In genomic region chr9:116646661-116647514, GRCh38 we compare ENCODE assay signal across 8 cellular contexts. TPM values are rescaled to one million over a fixed set of nuclear protein-coding genes. Genes with fewer than 3 reads are reported as not detected.
A peak's percentile ranks its signal among the peaks of the same experiment; 100 is the strongest.
DNase-seq lines count a peak whose midpoint lies in the region; ATAC-seq and TF ChIP-seq lines count a peak whose summit lies in the region.

No MANE protein-coding gene starts in this region.

- no peaks in the 10 kb centered on the region for H4K20me1 ChIP-seq in Karpas-422 (ENCODE audit: insufficient read depth, low read depth, low read length)

- H3K4me3 ChIP-seq in Karpas-422 (ENCODE audit: low read length) = no peak overlapping the region
- no peak overlapping the region for H3K4me3 ChIP-seq in upper lobe of left lung

- 75 to 83% methylated on average over 5 of the region's 5 CpGs for WGBS in upper lobe of left lung, 2 donors

- H2AFZ ChIP-seq in Karpas-422 (ENCODE audit: low read length) = no peak overlapping the region

- no peaks in the 10 kb centered on the region for H3K27me3 ChIP-seq in Karpas-422 (ENCODE audit: low read length)
- no peaks in the 10 kb centered on the region for H3K27me3 ChIP-seq in upper lobe of left lung

- H3K79me2 ChIP-seq in Karpas-422 (ENCODE audit: low read length) = no peaks in the 10 kb centered on the region

- no peaks in the 10 kb centered on the region for H3K4me1 Mint-ChIP-seq in activated CD4-positive, alpha-beta T cell treated with anti-CD3 and anti-CD28 coated beads for 36 hours

- CTCF ChIA-PET in activated CD4-positive, alpha-beta T cell treated with anti-CD3 and anti-CD28 coated beads for 36 hours (lab: Charles Lee) = no interaction called here

- peaks cover 11% of the 10 kb centered on the region for H3K36me3 Mint-ChIP-seq in activated CD4-positive, alpha-beta T cell treated with anti-CD3 and anti-CD28 coated beads for 36 hours (ENCODE audit: low read depth)

- no peak overlapping the region for H3K9ac ChIP-seq in Karpas-422 (ENCODE audit: low read length)

- intact Hi-C loops in activated CD4-positive, alpha-beta T cell treated with anti-CD3 and anti-CD28 coated beads for 36 hours (cut with DNase I, micrococcal nuclease) = loop anchor here in 1 of 2 experiments (1.0 kb wide), 1 partner anchor 58 kb away; no protein-coding TSS in a partner anchor

- H3K4me3 Mint-ChIP-seq in activated CD4-positive, alpha-beta T cell treated with anti-CD3 and anti-CD28 coated beads for 36 hours = no peak overlapping the region

- no peak for TF ChIP-seq EP300 in upper lobe of left lung (IDR thresholded peaks at IDR 0.05)

- no peak overlapping the region for H3K27ac ChIP-seq in Karpas-422 (ENCODE audit: low read length)
- H3K27ac ChIP-seq in upper lobe of left lung = no peak overlapping the region

- no peaks in the 10 kb centered on the region for H3K4me1 ChIP-seq in Karpas-422 (ENCODE audit: low read length)
- H3K4me1 ChIP-seq in upper lobe of left lung = peaks cover 0 to 5% (median 0%) of the 10 kb centered on the region in 4 donors

- H3K36me3 ChIP-seq in Karpas-422 (ENCODE audit: insufficient read depth, low read length) (no peaks in the 10 kb centered on the region), upper lobe of left lung (no peaks in the 10 kb centered on the region)

- H3K9me3 Mint-ChIP-seq in activated CD4-positive, alpha-beta T cell treated with anti-CD3 and anti-CD28 coated beads for 36 hours (ENCODE audit: low read depth) = no peaks in the 10 kb centered on the region

- TF ChIP-seq POLR2A in upper lobe of left lung (IDR thresholded peaks at IDR 0.05) = no peak

- peak; percentile 36 for ATAC-seq in activated CD4-positive, alpha-beta T cell treated with anti-CD3 and anti-CD28 coated beads for 36 hours
- peak in 1 of 2 donors; percentile 68 for ATAC-seq in upper lobe of left lung (ENCODE audit: low FRiP score in 2 of 2)

- POLR2A ChIA-PET in activated CD4-positive, alpha-beta T cell treated with anti-CD3 and anti-CD28 coated beads for 36 hours (lab: Charles Lee) = no interaction called here

- DNase-seq in activated CD4-positive, alpha-beta T cell treated with anti-CD3 and anti-CD28 coated beads for 36 hours = no peak
- DNase-seq in activated CD4-positive, alpha-beta T cell treated with anti-CD3 and anti-CD28 coated beads, Interleukin-2, amount 50 U/mL, for 48 hours = no peak
- peak; percentile 69 for DNase-seq in Karpas-422
- DNase-seq in amniotic epithelial cell (ENCODE audit: low read depth) = peak; percentile 50
- DNase-seq in inferior parietal cortex (ENCODE audit: extremely low spot score) = peak; percentile 58
- DNase-seq in upper lobe of left lung = no peak
- no peak for DNase-seq in activated CD4-positive, CD25-positive, alpha-beta regulatory T cell treated with anti-CD3 and anti-CD28 coated beads, Interleukin-2, amount 50 U/mL, for 72 hours
- no peak for DNase-seq in UCSD-AML1 (lab: John Stamatoyannopoulos, UW; ENCODE audit: unreplicated experiment)

- H3K27ac Mint-ChIP-seq in activated CD4-positive, alpha-beta T cell treated with anti-CD3 and anti-CD28 coated beads for 36 hours = no peak overlapping the region

- no peaks in the 10 kb centered on the region for H3K27me3 Mint-ChIP-seq in activated CD4-positive, alpha-beta T cell treated with anti-CD3 and anti-CD28 coated beads for 36 hours

- H3K9me2 ChIP-seq in Karpas-422 (replicated peaks; ENCODE audit: insufficient read depth, low read length) = no peaks in the 10 kb centered on the region

- TF ChIP-seq CTCF in upper lobe of left lung (IDR thresholded peaks at IDR 0.05) = peak in 5 of 6 experiments; percentile 25 to 40 (median 33)

- H3K4me2 ChIP-seq in Karpas-422 (ENCODE audit: low read depth, low read length, poor library complexity, severe bottlenecking) = no peak overlapping the region

- H3K9me3 ChIP-seq in Karpas-422 (ENCODE audit: low read length) (no peaks in the 10 kb centered on the region), upper lobe of left lung (no peaks in the 10 kb centered on the region)

RNA-seq across cellular contexts. Expression of gene TRIM32, which starts 40.2 kb away (rescaled TPM):
- 10 to 100 TPM; 10.2 to 12.4 TPM for total RNA-seq in activated CD4-positive, alpha-beta T cell treated with anti-CD3 and anti-CD28 coated beads for 36 hours
- total RNA-seq in Karpas-422 (2014; rRNA removed; shearing (Covaris generic); ENCODE audit: low replicate concordance) = 20.7 and 23.9 TPM in 2 replicates
- total RNA-seq in upper lobe of left lung = 10 to 100 TPM in 5 of 6 donors, 1 to 10 TPM in 1; 9.0 to 22.6 (median 12.8) TPM

Comparison
In these comparisons a context has a peak if more than half of its experiments do, and no peak if none do; other contexts are left out.
1. DNase-seq: peak in Karpas-422 (single experiment), amniotic epithelial cell (single experiment) and inferior parietal cortex (single experiment); none in activated CD4-positive, alpha-beta T cell treated with anti-CD3 and anti-CD28 coated beads for 36 hours (single experiment), activated CD4-positive, alpha-beta T cell treated with anti-CD3 and anti-CD28 coated beads, Interleukin-2, amount 50 U/mL, for 48 hours (0 of 2), upper lobe of left lung (0 of 2), activated CD4-positive, CD25-positive, alpha-beta regulatory T cell treated with anti-CD3 and anti-CD28 coated beads, Interleukin-2, amount 50 U/mL, for 72 hours (single experiment) and UCSD-AML1 (single experiment).